ENCODE assay signal across 1 cellular context in the genomic region with DNA sequence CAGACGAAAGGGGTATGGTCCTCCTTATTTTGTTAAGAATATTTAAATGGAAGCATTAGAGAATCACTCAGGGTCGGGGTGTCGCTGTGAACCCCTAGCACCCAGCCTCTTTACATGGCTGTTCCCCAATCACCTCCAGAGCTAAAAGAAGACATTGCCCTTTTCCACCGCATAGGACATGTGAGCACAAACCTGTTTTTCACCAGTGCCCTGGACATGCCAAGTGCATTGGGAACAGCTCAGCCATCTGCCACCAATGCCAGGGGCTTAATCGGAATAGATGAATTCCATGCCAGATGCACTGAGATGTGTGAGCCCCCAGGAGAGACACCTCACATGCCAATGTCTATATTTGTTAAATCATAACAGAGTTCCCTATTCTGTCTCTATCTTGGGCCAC.
TF ChIP-seq lines count a peak whose summit lies in the region.

No MANE protein-coding gene starts in this region.

TF ChIP-seq in GM12878, 131 proteins besides CTCF, POLR2A, EP300 and RAD21:
- TF ChIP-seq BACH1 (IDR thresholded peaks at IDR 0.05; ENCODE audit: borderline replicate concordance) (no peak), NFIC (IDR thresholded peaks at IDR 0.05; ENCODE audit: low read depth, low read length) (no peak), YY1 (IDR thresholded peaks at IDR 0.05; ENCODE audit: low read depth, low read length) (no peak), SUZ12 (IDR thresholded peaks at IDR 0.05; ENCODE audit: unreplicated experiment) (no peak), BHLHE40 (IDR thresholded peaks at IDR 0.05; ENCODE audit: borderline replicate concordance in 1 of 2, low read depth in 2 of 2, low read length in 1 of 2) (no peak), ATF7 (IDR thresholded peaks at IDR 0.05; ENCODE audit: low read depth) (no peak)
